Comparison of ENCODE assay signal across 8 cellular contexts in the genomic region with DNA sequence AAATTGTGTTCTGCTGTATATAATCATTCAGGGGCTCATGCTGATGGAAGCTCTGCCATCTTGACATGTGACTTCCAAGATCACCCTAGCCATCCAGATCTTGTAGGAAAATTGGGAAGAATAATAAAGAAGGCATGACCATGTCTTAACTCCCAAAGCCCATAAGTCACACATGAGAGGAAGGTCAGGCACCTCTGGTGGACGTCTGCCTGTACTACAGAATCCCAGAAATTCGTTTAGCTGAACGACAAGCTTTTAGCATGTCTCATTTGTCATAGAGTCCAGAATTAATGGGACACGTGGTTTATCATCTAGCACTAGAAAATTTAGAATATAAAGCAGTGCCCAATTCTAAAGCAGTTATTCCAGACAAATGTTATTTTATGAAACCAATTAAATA.
DNase-seq lines count a peak whose midpoint lies in the region; ATAC-seq and TF ChIP-seq lines count a peak whose summit lies in the region.

No MANE protein-coding gene starts in this region.

- peaks cover 3% of the 10 kb centered on the region for H3K9me3 Mint-ChIP-seq in glutamatergic neuron (ENCODE audit: unreplicated experiment)

- H3K79me2 ChIP-seq in DND-41 (ENCODE audit: insufficient read depth, low read length) = no peaks in the 10 kb centered on the region
- no peaks in the 10 kb centered on the region for H3K79me2 ChIP-seq in GM23248 (ENCODE audit: insufficient read depth)

- TF ChIP-seq POLR2A in NB4 (IDR thresholded peaks at IDR 0.05; ENCODE audit: extremely low read depth, insufficient read length) = no peak

- H3K4me3 ChIP-seq in DND-41 (ENCODE audit: low read depth in 1 of 2, low read length in 2 of 2) (no peak overlapping the region), GM23248 (no peak overlapping the region), NB4 (ENCODE audit: low read depth, low read length) (no peak overlapping the region)

- H3K4me1 Mint-ChIP-seq in glutamatergic neuron (ENCODE audit: low read depth, unreplicated experiment) = no peaks in the 10 kb centered on the region

- H4K20me1 ChIP-seq in DND-41 (ENCODE audit: insufficient read depth, low read length) (no peaks in the 10 kb centered on the region), GM23248 (ENCODE audit: insufficient read depth) (no peaks in the 10 kb centered on the region)

- H3K36me3 Mint-ChIP-seq in glutamatergic neuron (ENCODE audit: unreplicated experiment) = peaks cover 6% of the 10 kb centered on the region

- H3K27ac ChIP-seq in DND-41 (ENCODE audit: low read length) = no peak overlapping the region
- H3K27ac ChIP-seq in GM23248 = no peak overlapping the region

- H2AFZ ChIP-seq in DND-41 (ENCODE audit: low read depth, low read length) = no peak overlapping the region
- no peak overlapping the region for H2AFZ ChIP-seq in GM23248

- H3K9me3 ChIP-seq in DND-41 (ENCODE audit: insufficient read depth, low read length, severe bottlenecking) (no peaks in the 10 kb centered on the region), GM23248 (ENCODE audit: low read depth) (no peaks in the 10 kb centered on the region)

- H3K4me1 ChIP-seq in DND-41 (ENCODE audit: insufficient read depth, low read length) (no peaks in the 10 kb centered on the region), GM23248 (ENCODE audit: insufficient read depth) (no peaks in the 10 kb centered on the region)

- no peak overlapping the region for H3K4me3 Mint-ChIP-seq in glutamatergic neuron (ENCODE audit: unreplicated experiment)

- WGBS in GM23248 (ENCODE audit: low coverage in 1 of 2, low lambda C conversion rate in 2 of 2, missing lambda C conversion rate in 2 of 2), 2 experiments = 2 to 5% methylated on average over 4 of the region's 4 CpGs

- H3K36me3 ChIP-seq in DND-41 (ENCODE audit: insufficient read depth, low read length) (no peaks in the 10 kb centered on the region), GM23248 (ENCODE audit: low read depth) (no peaks in the 10 kb centered on the region)

- H3K27me3 Mint-ChIP-seq in glutamatergic neuron (ENCODE audit: unreplicated experiment) = no peaks in the 10 kb centered on the region

- 0 out of 3 replicates have a peak, but pooled peaks have one; percentile 48 for ATAC-seq in DND-41 (ENCODE audit: insufficient read depth, low read depth)
- ATAC-seq in HG02610 (IDR thresholded peaks at IDR 0.05; ENCODE audit: unreplicated experiment) = no peak

- H3K27ac Mint-ChIP-seq in glutamatergic neuron (ENCODE audit: unreplicated experiment) = no peak overlapping the region

- H3K27me3 ChIP-seq in DND-41 (ENCODE audit: insufficient read depth, low read length, poor library complexity) (no peaks in the 10 kb centered on the region), GM23248 (replicated peaks; ENCODE audit: insufficient read depth) (no peaks in the 10 kb centered on the region)

- H3K4me2 ChIP-seq in DND-41 (ENCODE audit: insufficient read depth, low read length) = no peak overlapping the region
- H3K4me2 ChIP-seq in GM23248 (ENCODE audit: unreplicated experiment) = no peak overlapping the region

- no peaks in the 10 kb centered on the region for H3K9me2 ChIP-seq in GM23248 (ENCODE audit: insufficient read depth)

- H3K9ac ChIP-seq in DND-41 (ENCODE audit: low read depth, low read length) (no peak overlapping the region), GM23248 (no peak overlapping the region)

- in situ Hi-C loops in GM23248 (cut with MboI) = no loop called here

- peak; percentile 10 for DNase-seq in DND-41
- DNase-seq in GM23248 = peak; percentile 46
- peak; percentile 11 for DNase-seq in NB4 (ENCODE audit: low read depth)
- peak; percentile 33 for DNase-seq in glutamatergic neuron
- DNase-seq in NCI-H1417 treated with DMSO at 0.1 percent for 48 hours (lab: John Stamatoyannopoulos, UW) = no peak
- no peak for DNase-seq in cerebellar nuclear complex (lab: John Stamatoyannopoulos, UW)
- DNase-seq in NCI-H1048 (lab: John Stamatoyannopoulos, UW) = no peak

- H3F3A ChIP-seq in GM23248 (ENCODE audit: insufficient read depth) = no peaks in the 10 kb centered on the region

- TF ChIP-seq CTCF in DND-41 (IDR thresholded peaks at IDR 0.05; ENCODE audit: borderline replicate concordance, extremely low read depth, low read length, poor library complexity, severe bottlenecking) = peak; percentile 55
- peak; percentile 47 for TF ChIP-seq CTCF in NB4 (IDR thresholded peaks at IDR 0.05; ENCODE audit: low read depth, low read length)
- TF ChIP-seq CTCF in glutamatergic neuron (IDR thresholded peaks at IDR 0.05; ENCODE audit: partially characterized antibody, unreplicated experiment) = peak; percentile 72

Comparison
In these comparisons a context has a peak if more than half of its experiments do, and no peak if none do; other contexts are left out.
1. DNase-seq: peak in DND-41 (single experiment), GM23248 (single experiment), NB4 (single experiment) and glutamatergic neuron (single experiment); none in NCI-H1417 treated with DMSO at 0.1 percent for 48 hours (single experiment), cerebellar nuclear complex (0 of 2) and NCI-H1048 (single experiment).
2. Peak in every context shown above with its lines, with median percentiles within 50 percentile points of each other: CTCF ChIP-seq.